Comparison of ENCODE assay signal across 20 cellular contexts in the genomic region with DNA sequence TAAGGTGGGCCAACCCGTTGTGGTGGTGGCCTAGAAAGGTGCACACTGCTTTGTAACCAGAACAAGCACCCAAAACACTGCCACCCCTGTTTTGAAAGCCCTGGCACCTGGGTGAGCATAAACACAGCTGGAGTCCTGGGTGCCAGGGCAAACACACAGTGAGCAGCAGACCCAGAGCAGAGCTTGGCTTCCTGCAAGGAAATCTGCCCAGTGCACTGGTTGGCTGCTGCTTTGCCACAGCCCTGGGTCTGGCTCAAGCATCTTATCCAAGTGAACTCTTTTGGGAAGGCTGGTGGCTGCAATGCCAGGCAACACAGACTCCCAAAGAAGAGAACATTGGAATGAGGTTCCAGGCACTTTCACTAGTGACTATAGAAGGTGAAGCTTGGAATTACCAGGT.
"Had no signal": no experiment of that assay in that cellular context is flagged by ENCODE, and none has a peak within 500 bp of the region (broad histone marks: within the 10 kb centered on the region; RNA-seq: fewer than 3 reads in every experiment).

No MANE protein-coding gene starts in this region.

- H3K4me3 ChIP-seq: K562, SJCRH30 had no signal

- ATAC-seq: K562, Panc1, SK-N-SH treated with all-trans-retinoic acid at 6 μM for 48 hours had no signal

- DNase-seq: Kasumi-1, MM.1S, NCI-H1092 treated with DMSO at 0.1 percent for 48 hours, NCI-H1436, NCI-H187, NCI-H2029, NCI-H2171 treated with DMSO at 0.1 percent for 48 hours, NCI-H345, NCI-H446 treated with DMSO at 0.1 percent for 48 hours, NCI-H510A treated with DMSO at 0.1 percent for 48 hours, NCI-H526, NCI-H82, SHP77 treated with DMSO at 0.1 percent for 48 hours, SJCRH30 had no signal

- H3K27ac ChIP-seq: HL-60, KMS-11, RWPE1, SJCRH30 had no signal

- H3K36me3 ChIP-seq: SJCRH30 had no signal

- H3K4me1 ChIP-seq: SJCRH30 had no signal

- H3K9me3 ChIP-seq: SJCRH30 had no signal
